ENCODE assay signal across 1 cellular context in genomic region chr14:45003924-45004323, GRCh38.
TF ChIP-seq lines count a peak whose summit lies in the region.

No MANE protein-coding gene starts in this region.

TF ChIP-seq in HepG2, 621 proteins besides CTCF, POLR2A, EP300 and RAD21:
- TF ChIP-seq ZC3H4 (CRISPR knock-in tag; IDR thresholded peaks at IDR 0.05; ENCODE audit: borderline replicate concordance) (no peak), KAT2B (IDR thresholded peaks at IDR 0.05; ENCODE audit: borderline replicate concordance, low read depth, low read length) (no peak), ZNF660 (CRISPR knock-in tag; IDR thresholded peaks at IDR 0.05; ENCODE audit: borderline replicate concordance, low read depth) (no peak), PRPF4 (IDR thresholded peaks at IDR 0.05; ENCODE audit: low read depth, low read length, poor library complexity, severe bottlenecking) (no peak), ZNF101 (CRISPR knock-in tag; IDR thresholded peaks at IDR 0.05; ENCODE audit: borderline replicate concordance, low read depth) (no peak), ZFY (CRISPR knock-in tag; IDR thresholded peaks at IDR 0.05) (no peak), PCBP2 (optimal IDR thresholded peaks at IDR 0.05; ENCODE audit: low read depth, low read length, poor library complexity, severe bottlenecking) (no peak), ZNF557 (CRISPR knock-in tag; IDR thresholded peaks at IDR 0.05) (no peak), ZNF260 (CRISPR knock-in tag; IDR thresholded peaks at IDR 0.05; ENCODE audit: borderline replicate concordance, low read depth) (no peak), FOXC1 (CRISPR knock-in tag; IDR thresholded peaks at IDR 0.05; ENCODE audit: borderline replicate concordance) (no peak), SNAI1 (CRISPR knock-in tag; IDR thresholded peaks at IDR 0.05; ENCODE audit: borderline replicate concordance) (no peak), NFYB (CRISPR knock-in tag; IDR thresholded peaks at IDR 0.05) (no peak), ZSCAN30 (CRISPR knock-in tag; IDR thresholded peaks at IDR 0.05) (no peak), GATAD1 (CRISPR knock-in tag; IDR thresholded peaks at IDR 0.05) (no peak)
- TF ChIP-seq, protein P1, sequence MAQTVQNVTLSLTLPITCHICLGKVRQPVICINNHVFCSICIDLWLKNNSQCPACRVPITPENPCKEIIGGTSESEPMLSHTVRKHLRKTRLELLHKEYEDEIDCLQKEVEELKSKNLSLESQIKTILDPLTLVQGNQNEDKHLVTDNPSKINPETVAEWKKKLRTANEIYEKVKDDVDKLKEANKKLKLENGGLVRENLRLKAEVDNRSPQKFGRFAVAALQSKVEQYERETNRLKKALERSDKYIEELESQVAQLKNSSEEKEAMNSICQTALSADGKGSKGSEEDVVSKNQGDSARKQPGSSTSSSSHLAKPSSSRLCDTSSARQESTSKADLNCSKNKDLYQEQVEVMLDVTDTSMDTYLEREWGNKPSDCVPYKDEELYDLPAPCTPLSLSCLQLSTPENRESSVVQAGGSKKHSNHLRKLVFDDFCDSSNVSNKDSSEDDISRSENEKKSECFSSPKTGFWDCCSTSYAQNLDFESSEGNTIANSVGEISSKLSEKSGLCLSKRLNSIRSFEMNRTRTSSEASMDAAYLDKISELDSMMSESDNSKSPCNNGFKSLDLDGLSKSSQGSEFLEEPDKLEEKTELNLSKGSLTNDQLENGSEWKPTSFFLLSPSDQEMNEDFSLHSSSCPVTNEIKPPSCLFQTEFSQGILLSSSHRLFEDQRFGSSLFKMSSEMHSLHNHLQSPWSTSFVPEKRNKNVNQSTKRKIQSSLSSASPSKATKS (CRISPR knock-in tag; IDR thresholded peaks at IDR 0.05): no peak
- TF ChIP-seq, protein P2, sequence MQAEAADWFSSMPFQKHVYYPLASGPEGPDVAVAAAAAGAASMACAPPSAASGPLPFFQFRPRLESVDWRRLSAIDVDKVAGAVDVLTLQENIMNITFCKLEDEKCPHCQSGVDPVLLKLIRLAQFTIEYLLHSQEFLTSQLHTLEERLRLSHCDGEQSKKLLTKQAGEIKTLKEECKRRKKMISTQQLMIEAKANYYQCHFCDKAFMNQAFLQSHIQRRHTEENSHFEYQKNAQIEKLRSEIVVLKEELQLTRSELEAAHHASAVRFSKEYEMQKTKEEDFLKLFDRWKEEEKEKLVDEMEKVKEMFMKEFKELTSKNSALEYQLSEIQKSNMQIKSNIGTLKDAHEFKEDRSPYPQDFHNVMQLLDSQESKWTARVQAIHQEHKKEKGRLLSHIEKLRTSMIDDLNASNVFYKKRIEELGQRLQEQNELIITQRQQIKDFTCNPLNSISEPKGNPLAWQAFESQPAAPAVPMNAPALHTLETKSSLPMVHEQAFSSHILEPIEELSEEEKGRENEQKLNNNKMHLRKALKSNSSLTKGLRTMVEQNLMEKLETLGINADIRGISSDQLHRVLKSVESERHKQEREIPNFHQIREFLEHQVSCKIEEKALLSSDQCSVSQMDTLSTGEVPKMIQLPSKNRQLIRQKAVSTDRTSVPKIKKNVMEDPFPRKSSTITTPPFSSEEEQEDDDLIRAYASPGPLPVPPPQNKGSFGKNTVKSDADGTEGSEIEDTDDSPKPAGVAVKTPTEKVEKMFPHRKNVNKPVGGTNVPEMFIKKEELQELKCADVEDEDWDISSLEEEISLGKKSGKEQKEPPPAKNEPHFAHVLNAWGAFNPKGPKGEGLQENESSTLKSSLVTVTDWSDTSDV (CRISPR knock-in tag; IDR thresholded peaks at IDR 0.05): no peak
- TF ChIP-seq, protein P3, sequence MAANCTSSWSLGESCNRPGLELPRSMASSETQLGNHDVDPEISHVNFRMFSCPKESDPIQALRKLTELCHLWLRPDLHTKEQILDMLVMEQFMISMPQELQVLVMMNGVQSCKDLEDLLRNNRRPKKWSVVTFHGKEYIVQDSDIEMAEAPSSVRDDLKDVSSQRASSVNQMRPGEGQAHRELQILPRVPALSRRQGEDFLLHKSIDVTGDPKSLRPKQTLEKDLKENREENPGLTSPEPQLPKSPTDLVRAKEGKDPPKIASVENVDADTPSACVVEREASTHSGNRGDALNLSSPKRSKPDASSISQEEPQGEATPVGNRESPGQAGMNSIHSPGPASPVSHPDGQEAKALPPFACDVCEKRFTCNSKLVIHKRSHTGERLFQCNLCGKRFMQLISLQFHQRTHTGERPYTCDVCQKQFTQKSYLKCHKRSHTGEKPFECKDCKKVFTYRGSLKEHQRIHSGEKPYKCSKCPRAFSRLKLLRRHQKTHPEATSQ (CRISPR knock-in tag; IDR thresholded peaks at IDR 0.05; ENCODE audit: borderline replicate concordance): no peak
- TF ChIP-seq, protein P4, sequence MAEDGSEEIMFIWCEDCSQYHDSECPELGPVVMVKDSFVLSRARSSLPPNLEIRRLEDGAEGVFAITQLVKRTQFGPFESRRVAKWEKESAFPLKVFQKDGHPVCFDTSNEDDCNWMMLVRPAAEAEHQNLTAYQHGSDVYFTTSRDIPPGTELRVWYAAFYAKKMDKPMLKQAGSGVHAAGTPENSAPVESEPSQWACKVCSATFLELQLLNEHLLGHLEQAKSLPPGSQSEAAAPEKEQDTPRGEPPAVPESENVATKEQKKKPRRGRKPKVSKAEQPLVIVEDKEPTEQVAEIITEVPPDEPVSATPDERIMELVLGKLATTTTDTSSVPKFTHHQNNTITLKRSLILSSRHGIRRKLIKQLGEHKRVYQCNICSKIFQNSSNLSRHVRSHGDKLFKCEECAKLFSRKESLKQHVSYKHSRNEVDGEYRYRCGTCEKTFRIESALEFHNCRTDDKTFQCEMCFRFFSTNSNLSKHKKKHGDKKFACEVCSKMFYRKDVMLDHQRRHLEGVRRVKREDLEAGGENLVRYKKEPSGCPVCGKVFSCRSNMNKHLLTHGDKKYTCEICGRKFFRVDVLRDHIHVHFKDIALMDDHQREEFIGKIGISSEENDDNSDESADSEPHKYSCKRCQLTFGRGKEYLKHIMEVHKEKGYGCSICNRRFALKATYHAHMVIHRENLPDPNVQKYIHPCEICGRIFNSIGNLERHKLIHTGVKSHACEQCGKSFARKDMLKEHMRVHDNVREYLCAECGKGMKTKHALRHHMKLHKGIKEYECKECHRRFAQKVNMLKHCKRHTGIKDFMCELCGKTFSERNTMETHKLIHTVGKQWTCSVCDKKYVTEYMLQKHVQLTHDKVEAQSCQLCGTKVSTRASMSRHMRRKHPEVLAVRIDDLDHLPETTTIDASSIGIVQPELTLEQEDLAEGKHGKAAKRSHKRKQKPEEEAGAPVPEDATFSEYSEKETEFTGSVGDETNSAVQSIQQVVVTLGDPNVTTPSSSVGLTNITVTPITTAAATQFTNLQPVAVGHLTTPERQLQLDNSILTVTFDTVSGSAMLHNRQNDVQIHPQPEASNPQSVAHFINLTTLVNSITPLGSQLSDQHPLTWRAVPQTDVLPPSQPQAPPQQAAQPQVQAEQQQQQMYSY (CRISPR knock-in tag; IDR thresholded peaks at IDR 0.05): no peak
- TF ChIP-seq, protein P5, sequence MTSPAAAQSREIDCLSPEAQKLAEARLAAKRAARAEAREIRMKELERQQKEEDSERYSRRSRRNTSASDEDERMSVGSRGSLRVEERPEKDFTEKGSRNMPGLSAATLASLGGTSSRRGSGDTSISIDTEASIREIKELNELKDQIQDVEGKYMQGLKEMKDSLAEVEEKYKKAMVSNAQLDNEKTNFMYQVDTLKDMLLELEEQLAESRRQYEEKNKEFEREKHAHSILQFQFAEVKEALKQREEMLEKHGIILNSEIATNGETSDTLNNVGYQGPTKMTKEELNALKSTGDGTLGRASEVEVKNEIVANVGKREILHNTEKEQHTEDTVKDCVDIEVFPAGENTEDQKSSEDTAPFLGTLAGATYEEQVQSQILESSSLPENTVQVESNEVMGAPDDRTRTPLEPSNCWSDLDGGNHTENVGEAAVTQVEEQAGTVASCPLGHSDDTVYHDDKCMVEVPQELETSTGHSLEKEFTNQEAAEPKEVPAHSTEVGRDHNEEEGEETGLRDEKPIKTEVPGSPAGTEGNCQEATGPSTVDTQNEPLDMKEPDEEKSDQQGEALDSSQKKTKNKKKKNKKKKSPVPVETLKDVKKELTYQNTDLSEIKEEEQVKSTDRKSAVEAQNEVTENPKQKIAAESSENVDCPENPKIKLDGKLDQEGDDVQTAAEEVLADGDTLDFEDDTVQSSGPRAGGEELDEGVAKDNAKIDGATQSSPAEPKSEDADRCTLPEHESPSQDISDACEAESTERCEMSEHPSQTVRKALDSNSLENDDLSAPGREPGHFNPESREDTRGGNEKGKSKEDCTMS (CRISPR knock-in tag; conservative IDR thresholded peaks at IDR 0.05): no peak
TF ChIP-seq in HepG2: peak in this region for 0.
